Comparison of ENCODE assay signal across 1 cellular context in the genomic region with DNA sequence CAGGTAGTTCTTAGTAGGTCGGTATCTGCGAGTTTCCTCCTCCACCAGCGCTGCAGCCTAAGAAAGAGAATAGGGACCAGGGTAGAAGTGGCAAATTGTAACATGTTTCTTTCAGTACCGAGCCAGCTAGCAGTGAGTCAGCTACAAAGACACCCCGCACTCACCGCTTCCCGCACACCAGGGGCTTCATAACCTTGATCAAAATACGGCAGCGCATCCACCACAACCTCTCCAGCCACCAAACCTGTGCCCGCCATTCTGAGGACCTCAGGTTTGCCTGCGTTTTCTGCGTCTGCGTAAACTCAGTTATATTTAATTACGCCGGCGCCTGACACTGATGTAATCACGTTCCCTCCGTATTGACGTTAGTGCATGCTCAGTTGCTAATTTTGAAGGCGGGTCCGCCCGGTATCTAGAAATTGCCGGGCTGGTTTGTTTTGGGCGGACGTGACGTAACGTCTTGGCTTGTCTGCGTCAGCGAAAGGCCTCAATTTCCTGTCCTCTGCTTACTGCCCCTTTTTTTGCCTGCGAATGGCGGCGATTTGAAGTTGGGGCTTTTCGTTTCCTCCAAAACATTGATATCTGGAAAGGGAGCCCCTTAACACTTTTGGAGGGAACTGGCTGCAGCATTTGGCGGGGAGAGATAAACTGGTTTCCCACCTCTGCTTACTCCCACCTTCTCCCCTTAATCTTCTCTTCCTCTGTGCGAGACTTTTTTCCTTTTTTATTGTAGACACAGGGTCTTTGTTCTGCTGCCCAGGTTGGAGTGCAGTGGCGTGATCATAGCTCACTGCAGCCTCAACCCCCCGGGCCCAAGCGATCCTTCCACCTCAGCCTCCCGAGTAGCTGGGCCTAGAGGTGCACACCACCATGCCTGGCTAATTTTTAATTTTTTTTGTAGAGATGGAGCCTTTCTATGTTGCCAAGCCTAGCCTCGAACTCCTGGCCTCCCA.
A peak's percentile ranks its signal among the peaks of the same experiment; 100 is the strongest.
TF ChIP-seq lines count a peak whose summit lies in the region.

A gene (minus strand): TSS at position 281 of the 953 bp plus-strand sequence. CDS start 24 bp downstream, at position 257.

TF ChIP-seq in HCT116, 20 proteins besides CTCF, POLR2A, EP300 and RAD21 (continued from another document):
- TF ChIP-seq, protein P1, sequence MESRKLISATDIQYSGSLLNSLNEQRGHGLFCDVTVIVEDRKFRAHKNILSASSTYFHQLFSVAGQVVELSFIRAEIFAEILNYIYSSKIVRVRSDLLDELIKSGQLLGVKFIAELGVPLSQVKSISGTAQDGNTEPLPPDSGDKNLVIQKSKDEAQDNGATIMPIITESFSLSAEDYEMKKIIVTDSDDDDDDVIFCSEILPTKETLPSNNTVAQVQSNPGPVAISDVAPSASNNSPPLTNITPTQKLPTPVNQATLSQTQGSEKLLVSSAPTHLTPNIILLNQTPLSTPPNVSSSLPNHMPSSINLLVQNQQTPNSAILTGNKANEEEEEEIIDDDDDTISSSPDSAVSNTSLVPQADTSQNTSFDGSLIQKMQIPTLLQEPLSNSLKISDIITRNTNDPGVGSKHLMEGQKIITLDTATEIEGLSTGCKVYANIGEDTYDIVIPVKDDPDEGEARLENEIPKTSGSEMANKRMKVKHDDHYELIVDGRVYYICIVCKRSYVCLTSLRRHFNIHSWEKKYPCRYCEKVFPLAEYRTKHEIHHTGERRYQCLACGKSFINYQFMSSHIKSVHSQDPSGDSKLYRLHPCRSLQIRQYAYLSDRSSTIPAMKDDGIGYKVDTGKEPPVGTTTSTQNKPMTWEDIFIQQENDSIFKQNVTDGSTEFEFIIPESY (IDR thresholded peaks at IDR 0.05; ENCODE audit: extremely low read depth, insufficient replicate concordance, low read length): no peak
- TF ChIP-seq CBX3 (IDR thresholded peaks at IDR 0.05; ENCODE audit: low read depth) (no peak), SIN3A (IDR thresholded peaks at IDR 0.05; ENCODE audit: low read depth) (peak; percentile 80), CEBPB (IDR thresholded peaks at IDR 0.05; ENCODE audit: low read depth) (no peak; the same call in 1 of the 2 replicates), POLR2AphosphoS5 (IDR thresholded peaks at IDR 0.05; ENCODE audit: low read depth, low read length) (peak; percentile 99), ELF1 (IDR thresholded peaks at IDR 0.05; ENCODE audit: borderline replicate concordance, low read depth) (no peak; the same call in 1 of the 2 replicates), EZH2 (IDR thresholded peaks at IDR 0.05) (no peak), TCF7L2 (IDR thresholded peaks at IDR 0.05; ENCODE audit: borderline replicate concordance, extremely low read depth, insufficient read depth, insufficient read length) (no peak), ZFX (IDR thresholded peaks at IDR 0.05) (peak; percentile 65), EZH2phosphoT487 (IDR thresholded peaks at IDR 0.05; ENCODE audit: borderline replicate concordance) (no peak), EGR1 (IDR thresholded peaks at IDR 0.05; ENCODE audit: low read depth) (no peak), ZNF274 (IDR thresholded peaks at IDR 0.05; ENCODE audit: low read depth, low read length) (no peak), SRF (IDR thresholded peaks at IDR 0.05; ENCODE audit: low read depth) (peak; percentile 54; the same call in 1 of the 2 replicates)
- TF ChIP-seq, protein P2, sequence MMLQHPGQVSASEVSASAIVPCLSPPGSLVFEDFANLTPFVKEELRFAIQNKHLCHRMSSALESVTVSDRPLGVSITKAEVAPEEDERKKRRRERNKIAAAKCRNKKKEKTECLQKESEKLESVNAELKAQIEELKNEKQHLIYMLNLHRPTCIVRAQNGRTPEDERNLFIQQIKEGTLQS (IDR thresholded peaks at IDR 0.05): no peak
